9 cellular contexts compared by ENCODE assay signal in the genomic region with DNA sequence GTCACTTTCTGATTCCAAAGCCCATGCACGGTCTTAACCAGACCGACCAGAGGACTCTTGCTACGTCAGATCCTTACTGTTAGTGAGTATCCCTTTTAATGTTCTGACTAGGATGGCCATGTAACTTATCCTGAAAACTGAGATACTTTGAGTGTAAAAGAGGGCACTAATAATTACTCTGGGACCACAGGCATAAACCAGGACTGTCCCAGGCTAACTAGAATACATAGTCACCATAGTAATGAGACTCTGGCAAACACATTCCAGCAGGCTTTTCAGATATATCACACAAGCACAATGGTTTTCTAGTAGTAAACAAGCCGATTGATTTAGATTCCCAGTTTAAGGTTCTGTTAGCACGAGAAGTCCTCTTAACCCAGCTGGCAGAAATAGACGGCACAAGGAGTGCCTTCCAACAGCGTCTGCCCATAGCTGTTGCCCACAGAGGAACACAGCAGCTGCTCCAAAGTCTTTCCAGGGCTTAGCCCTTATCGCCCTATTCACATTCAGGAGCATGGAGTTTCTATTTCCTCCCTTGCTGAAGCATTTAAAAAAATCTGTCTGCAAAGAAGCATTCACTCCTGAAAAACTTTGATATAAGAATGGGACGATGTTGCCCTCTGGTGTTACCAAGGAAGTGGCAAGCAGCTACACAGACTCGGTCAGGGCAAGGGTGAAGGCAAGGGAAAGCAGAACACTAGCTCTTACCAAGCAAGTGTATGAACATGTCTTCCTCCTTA.
A peak's percentile ranks its signal among the peaks of the same experiment; 100 is the strongest.
DNase-seq lines count a peak whose midpoint lies in the region; ATAC-seq, FAIRE-seq and TF ChIP-seq lines count a peak whose summit lies in the region.
"Had no signal": no experiment of that assay in that cellular context is flagged by ENCODE, and none has a peak within 500 bp of the region (broad histone marks: within the 10 kb centered on the region; RNA-seq: fewer than 3 reads in every experiment).

No MANE protein-coding gene starts in this region.

- H3K4me3 Mint-ChIP-seq in nephron: peak overlapping the region in 1 of 3 experiments; percentile 28
- H3K4me3 Mint-ChIP-seq in CD8-positive, alpha-beta memory T cell: no peak overlapping the region
- H3K4me3 Mint-ChIP-seq: central memory CD8-positive, alpha-beta T cell had no signal

- CTCF ChIA-PET in A549 (lab: Yijun Ruan, JAX): interaction anchor here (0.8 to 3.2 kb wide), 33 partner anchors 10 to 345 kb away, joined by 3 to 20 read pairs (median 4); no protein-coding TSS in a partner anchor
- CTCF ChIA-PET in CD8-positive, alpha-beta memory T cell (lab: Charles Lee): no interaction called here

- no peaks in the 10 kb centered on the region for H4K20me1 ChIP-seq in OCI-LY3 (ENCODE audit: insufficient read depth, low read length)

- DNase-seq in A549 (ENCODE audit: low read depth in 1 of 2, low spot score in 1 of 2) (peak; percentile 10 to 65), GM12865 (ENCODE audit: low read depth) (peak; percentile 14), epithelial cell of proximal tubule (ENCODE audit: low read depth) (peak; percentile 39)
- no peak for DNase-seq in CD8-positive, alpha-beta memory T cell

- ATAC-seq in A549: peak; percentile 86 to 89; a peak in 5 of 6 replicates
- ATAC-seq in GM19455 (IDR thresholded peaks at IDR 0.05; ENCODE audit: unreplicated experiment): no peak
- no peak for ATAC-seq in GM19035 (IDR thresholded peaks at IDR 0.05; ENCODE audit: unreplicated experiment)

- no peaks in the 10 kb centered on the region for H3K36me3 Mint-ChIP-seq in nephron (ENCODE audit: low read depth)
- H3K36me3 Mint-ChIP-seq in CD8-positive, alpha-beta memory T cell: no peaks in the 10 kb centered on the region

- TF ChIP-seq POLR2A in A549 (IDR thresholded peaks at IDR 0.05; ENCODE audit: low read length): no peak

- H3K9me3 Mint-ChIP-seq in nephron: no peaks in the 10 kb centered on the region
- no peaks in the 10 kb centered on the region for H3K9me3 Mint-ChIP-seq in CD8-positive, alpha-beta memory T cell
- H3K9me3 Mint-ChIP-seq: central memory CD8-positive, alpha-beta T cell had no signal

- TF ChIP-seq RAD21 in A549 (conservative IDR thresholded peaks at IDR 0.05 in 1 of 2, IDR thresholded peaks at IDR 0.05 in 1 of 2): peak; percentile 78 to 81

- TF ChIP-seq EP300 in A549 (IDR thresholded peaks at IDR 0.05): no peak

- POLR2A ChIA-PET in A549 (lab: Yijun Ruan, JAX): no interaction called here
- POLR2A ChIA-PET in CD8-positive, alpha-beta memory T cell (lab: Charles Lee): no interaction called here

- peaks cover 38% of the 10 kb centered on the region for H3K4me1 ChIP-seq in A549
- peaks cover 6% of the 10 kb centered on the region; the same call in 1 of the 2 replicates for H3K4me1 ChIP-seq in OCI-LY3 (ENCODE audit: low read length)
- no peaks in the 10 kb centered on the region for H3K4me1 ChIP-seq in CD8-positive, alpha-beta memory T cell (ENCODE audit: insufficient read depth, low read length)

- TF ChIP-seq CTCF in A549 (IDR thresholded peaks at IDR 0.05) (peak; percentile 61), GM12865 (IDR thresholded peaks at IDR 0.05; ENCODE audit: insufficient read depth, low read depth, low read length, missing control alignments) (peak; percentile 9), OCI-LY3 (IDR thresholded peaks at IDR 0.05; ENCODE audit: low read depth, low read length) (peak; percentile 89), epithelial cell of proximal tubule (conservative IDR thresholded peaks at IDR 0.05; ENCODE audit: low read depth, low read length) (peak; percentile 75), nephron (IDR thresholded peaks at IDR 0.05; ENCODE audit: unreplicated experiment in 3 of 3) (peak; percentile 35 to 57 (median 38))

- H3K4me2 ChIP-seq in A549: peak overlapping the region; percentile 40; the same call in 2 of the 3 replicates
- H3K4me2 ChIP-seq in OCI-LY3 (ENCODE audit: low read length): peak overlapping the region; percentile 72

- H3K27ac ChIP-seq in A549: peak overlapping the region; percentile 17 to 44; a peak in 3 of 6 replicates
- H3K27ac ChIP-seq in OCI-LY3 (ENCODE audit: low read length): no peak overlapping the region
- H3K27ac ChIP-seq in CD8-positive, alpha-beta memory T cell (ENCODE audit: low read depth, low read length): no peak overlapping the region

- WGBS in A549 (ENCODE audit: missing lambda C conversion rate): 58% methylated on average over 10 of the region's 10 CpGs

- H3K27me3 Mint-ChIP-seq in nephron (ENCODE audit: low read depth): no peaks in the 10 kb centered on the region
- peaks cover 0 to 4% of the 10 kb centered on the region in 2 donors for H3K27me3 Mint-ChIP-seq in CD8-positive, alpha-beta memory T cell
- H3K27me3 Mint-ChIP-seq: central memory CD8-positive, alpha-beta T cell had no signal

- H3K4me1 Mint-ChIP-seq in nephron: peaks cover 62% of the 10 kb centered on the region
- no peaks in the 10 kb centered on the region for H3K4me1 Mint-ChIP-seq in CD8-positive, alpha-beta memory T cell
- H3K4me1 Mint-ChIP-seq: central memory CD8-positive, alpha-beta T cell had no signal

- peak; percentile 23 for FAIRE-seq in A549 (lab: Jason Lieb, UNC)

- H3K27me3 ChIP-seq in OCI-LY3 (ENCODE audit: low read depth, low read length): no peaks in the 10 kb centered on the region
- H3K27me3 ChIP-seq in CD8-positive, alpha-beta memory T cell (ENCODE audit: insufficient read depth, low read length, poor library complexity, severe bottlenecking): no peaks in the 10 kb centered on the region

- no peak overlapping the region for H3K9ac ChIP-seq in OCI-LY3 (ENCODE audit: low read length)

- no peaks in the 10 kb centered on the region for H3K36me3 ChIP-seq in OCI-LY3 (replicated peaks; ENCODE audit: low read depth, low read length)
- H3K36me3 ChIP-seq in CD8-positive, alpha-beta memory T cell (ENCODE audit: insufficient read depth, low read length): no peaks in the 10 kb centered on the region

- peak overlapping the region; percentile 75 to 88 (median 84) for H3K27ac Mint-ChIP-seq in nephron
- no peak overlapping the region for H3K27ac Mint-ChIP-seq in CD8-positive, alpha-beta memory T cell

- H3K79me2 ChIP-seq in OCI-LY3 (ENCODE audit: low read length): no peaks in the 10 kb centered on the region

- H3K9me3 ChIP-seq in A549: no peaks in the 10 kb centered on the region
- H3K9me3 ChIP-seq in OCI-LY3 (ENCODE audit: insufficient read depth, low read length): no peaks in the 10 kb centered on the region
- no peaks in the 10 kb centered on the region for H3K9me3 ChIP-seq in CD8-positive, alpha-beta memory T cell (ENCODE audit: low read length)

- H2AFZ ChIP-seq in OCI-LY3 (ENCODE audit: low read depth, low read length): peak overlapping the region; percentile 59; the same call in 1 of the 2 replicates

- H3K4me3 ChIP-seq in A549: no peak overlapping the region
- no peak overlapping the region for H3K4me3 ChIP-seq in GM12865 (ENCODE audit: low read depth, low read length)
- H3K4me3 ChIP-seq in OCI-LY3 (ENCODE audit: low read length): peak overlapping the region; percentile 54
- H3K4me3 ChIP-seq in epithelial cell of proximal tubule (ENCODE audit: low read depth, low read length): no peak overlapping the region
- no peak overlapping the region for H3K4me3 ChIP-seq in CD8-positive, alpha-beta memory T cell (ENCODE audit: low read length)

TF ChIP-seq in A549, 52 proteins besides CTCF, POLR2A, EP300 and RAD21:
- TF ChIP-seq RFX5 (IDR thresholded peaks at IDR 0.05): no peak
- TF ChIP-seq SMC3 (IDR thresholded peaks at IDR 0.05): peak; percentile 75
TF ChIP-seq in A549: peak in this region for 1.

Comparison
In these comparisons a context has a peak if more than half of its experiments do, and no peak if none do; other contexts are left out.
1. ATAC-seq: peak in A549 (2 of 2); none in GM19455 (single experiment) and GM19035 (single experiment).
2. DNase-seq: peak in A549 (2 of 2), GM12865 (single experiment) and epithelial cell of proximal tubule (single experiment); none in CD8-positive, alpha-beta memory T cell (0 of 5).
3. H3K27ac ChIP-seq: peak in A549 (2 of 2); none in OCI-LY3 (single experiment) and CD8-positive, alpha-beta memory T cell (single experiment).
4. CTCF ChIP-seq: peak in every context shown above with its lines; median percentile 89 in OCI-LY3; 75 in epithelial cell of proximal tubule; 61 in A549; 38 in nephron; 9 in GM12865.
5. H3K27ac Mint-ChIP-seq: peak in nephron (3 of 3); none in CD8-positive, alpha-beta memory T cell (0 of 8).